Comparison of ENCODE assay signal across 1 cellular context in the genomic region with DNA sequence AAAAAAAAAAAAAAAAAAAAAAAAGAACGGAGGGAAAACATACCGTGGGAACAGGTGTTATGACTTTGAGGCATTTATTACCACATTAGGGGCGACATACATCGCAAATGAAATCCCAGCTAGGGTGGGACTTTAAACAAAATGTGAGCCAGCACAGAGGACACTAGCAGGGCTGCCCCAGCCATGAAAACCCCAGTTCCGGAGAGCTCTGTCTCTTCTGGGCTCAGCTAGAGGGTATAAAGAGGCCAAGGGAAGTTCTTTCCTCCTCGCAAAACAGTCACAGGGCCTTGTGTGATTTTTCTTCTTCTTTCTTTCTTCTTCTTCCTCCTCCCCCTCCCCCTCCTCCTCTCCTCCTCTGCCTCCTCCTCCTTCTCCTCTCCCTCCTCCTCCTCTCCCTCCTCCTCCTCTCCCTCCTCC.
A peak's percentile ranks its signal among the peaks of the same experiment; 100 is the strongest.
TF ChIP-seq lines count a peak whose summit lies in the region.

No MANE protein-coding gene starts in this region.

TF ChIP-seq in K562, 482 proteins besides CTCF, POLR2A, EP300 and RAD21:
- TF ChIP-seq CAMTA2 (CRISPR knock-in tag; conservative IDR thresholded peaks at IDR 0.05) (no peak), SMARCE1 (IDR thresholded peaks at IDR 0.05) (no peak), GATA2 (CRISPR knock-in tag; IDR thresholded peaks at IDR 0.05) (no peak), PCBP2 (IDR thresholded peaks at IDR 0.05; ENCODE audit: low read depth, low read length, poor library complexity, severe bottlenecking) (peak; percentile 89), HSF4 (CRISPR knock-in tag; IDR thresholded peaks at IDR 0.05; ENCODE audit: borderline replicate concordance) (no peak), TEAD4 (IDR thresholded peaks at IDR 0.05; ENCODE audit: low read length) (no peak), TEAD4 (CRISPR knock-in tag; IDR thresholded peaks at IDR 0.05; ENCODE audit: borderline replicate concordance) (no peak), ILF3 (IDR thresholded peaks at IDR 0.05; ENCODE audit: borderline replicate concordance) (no peak), PPARD (CRISPR knock-in tag; IDR thresholded peaks at IDR 0.05) (no peak), KDM5B (IDR thresholded peaks at IDR 0.05; ENCODE audit: insufficient replicate concordance, low read depth, low read length) (no peak), ZNF584 (CRISPR knock-in tag; IDR thresholded peaks at IDR 0.05; ENCODE audit: low read depth) (no peak), NFXL1 (CRISPR knock-in tag; IDR thresholded peaks at IDR 0.05) (no peak), MAFF (IDR thresholded peaks at IDR 0.05; ENCODE audit: low read length) (no peak), ZNF263 (CRISPR knock-in tag; IDR thresholded peaks at IDR 0.05; ENCODE audit: borderline replicate concordance) (peak; percentile 86; the same call in 1 of the 2 replicates)
- TF ChIP-seq, protein P1, sequence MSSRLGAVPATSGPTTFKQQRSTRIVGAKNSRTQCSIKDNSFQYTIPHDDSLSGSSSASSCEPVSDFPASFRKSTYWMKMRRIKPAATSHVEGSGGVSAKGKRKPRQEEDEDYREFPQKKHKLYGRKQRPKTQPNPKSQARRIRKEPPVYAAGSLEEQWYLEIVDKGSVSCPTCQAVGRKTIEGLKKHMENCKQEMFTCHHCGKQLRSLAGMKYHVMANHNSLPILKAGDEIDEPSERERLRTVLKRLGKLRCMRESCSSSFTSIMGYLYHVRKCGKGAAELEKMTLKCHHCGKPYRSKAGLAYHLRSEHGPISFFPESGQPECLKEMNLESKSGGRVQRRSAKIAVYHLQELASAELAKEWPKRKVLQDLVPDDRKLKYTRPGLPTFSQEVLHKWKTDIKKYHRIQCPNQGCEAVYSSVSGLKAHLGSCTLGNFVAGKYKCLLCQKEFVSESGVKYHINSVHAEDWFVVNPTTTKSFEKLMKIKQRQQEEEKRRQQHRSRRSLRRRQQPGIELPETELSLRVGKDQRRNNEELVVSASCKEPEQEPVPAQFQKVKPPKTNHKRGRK (tag; IDR thresholded peaks at IDR 0.05): peak; percentile 21; the same call in 1 of the 2 replicates
- TF ChIP-seq, protein P2, sequence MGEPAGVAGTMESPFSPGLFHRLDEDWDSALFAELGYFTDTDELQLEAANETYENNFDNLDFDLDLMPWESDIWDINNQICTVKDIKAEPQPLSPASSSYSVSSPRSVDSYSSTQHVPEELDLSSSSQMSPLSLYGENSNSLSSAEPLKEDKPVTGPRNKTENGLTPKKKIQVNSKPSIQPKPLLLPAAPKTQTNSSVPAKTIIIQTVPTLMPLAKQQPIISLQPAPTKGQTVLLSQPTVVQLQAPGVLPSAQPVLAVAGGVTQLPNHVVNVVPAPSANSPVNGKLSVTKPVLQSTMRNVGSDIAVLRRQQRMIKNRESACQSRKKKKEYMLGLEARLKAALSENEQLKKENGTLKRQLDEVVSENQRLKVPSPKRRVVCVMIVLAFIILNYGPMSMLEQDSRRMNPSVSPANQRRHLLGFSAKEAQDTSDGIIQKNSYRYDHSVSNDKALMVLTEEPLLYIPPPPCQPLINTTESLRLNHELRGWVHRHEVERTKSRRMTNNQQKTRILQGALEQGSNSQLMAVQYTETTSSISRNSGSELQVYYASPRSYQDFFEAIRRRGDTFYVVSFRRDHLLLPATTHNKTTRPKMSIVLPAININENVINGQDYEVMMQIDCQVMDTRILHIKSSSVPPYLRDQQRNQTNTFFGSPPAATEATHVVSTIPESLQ (CRISPR knock-in tag; IDR thresholded peaks at IDR 0.05): no peak
